ENCODE assay signal across 15 cellular contexts in genomic region chr1:91557039-91557690, GRCh38. TPM values are rescaled to one million over a fixed set of nuclear protein-coding genes. Genes with fewer than 3 reads are reported as not detected.
DNase-seq lines count a peak whose midpoint lies in the region; ATAC-seq and TF ChIP-seq lines count a peak whose summit lies in the region.
"Had no signal": no experiment of that assay in that cellular context is flagged by ENCODE, and none has a peak within 500 bp of the region (broad histone marks: within the 10 kb centered on the region; RNA-seq: fewer than 3 reads in every experiment).

No MANE protein-coding gene starts in this region.

- no peaks in the 10 kb centered on the region for H3K9me3 Mint-ChIP-seq in stimulated activated naive CD8-positive, alpha-beta T cell treated with anti-CD3 and anti-CD28 coated beads, Interleukin-15, Interleukin-2, amounts not matched to agents 100 ng/mL and 50 ng/mL, for 24 hours
- H3K9me3 Mint-ChIP-seq in chondrocyte (ENCODE audit: low read depth), result no peaks in the 10 kb centered on the region
- H3K9me3 Mint-ChIP-seq in naive thymus-derived CD4-positive, alpha-beta T cell, result peaks cover 0 to 4% (median 0%) of the 10 kb centered on the region in 11 donors
- H3K9me3 Mint-ChIP-seq: activated naive CD4-positive, alpha-beta T cell treated with anti-CD3 and anti-CD28 coated beads, Interleukin-2, amount 50 U/mL, for 24 hours; memory B cell had no signal

- TF ChIP-seq CTCF in chondrocyte (IDR thresholded peaks at IDR 0.05), result no peak
- no peak for TF ChIP-seq CTCF in right lobe of liver (IDR thresholded peaks at IDR 0.05)

- 37% methylated on average over 3 of the region's 5 CpGs for WGBS in right lobe of liver (ENCODE audit: insufficient coverage, low coverage, low lambda C conversion rate, missing lambda C conversion rate)

- CTCF ChIA-PET in naive thymus-derived CD4-positive, alpha-beta T cell (lab: Charles Lee), result interaction anchor here (0.9 to 2.1 kb wide), 2 partner anchors 8 to 15 kb away, joined by 4 to 5 read pairs; no protein-coding TSS in a partner anchor

- no peaks in the 10 kb centered on the region for H3K27me3 Mint-ChIP-seq in stimulated activated naive CD8-positive, alpha-beta T cell treated with anti-CD3 and anti-CD28 coated beads, Interleukin-15, Interleukin-2, amounts not matched to agents 100 ng/mL and 50 ng/mL, for 24 hours
- H3K27me3 Mint-ChIP-seq in chondrocyte (ENCODE audit: low read depth), result no peaks in the 10 kb centered on the region
- peaks cover 0 to 3% (median 0%) of the 10 kb centered on the region in 5 donors for H3K27me3 Mint-ChIP-seq in naive thymus-derived CD4-positive, alpha-beta T cell
- H3K27me3 Mint-ChIP-seq: activated naive CD4-positive, alpha-beta T cell treated with anti-CD3 and anti-CD28 coated beads, Interleukin-2, amount 50 U/mL, for 24 hours had no signal

- no peaks in the 10 kb centered on the region for H3K9me3 ChIP-seq in naive thymus-derived CD4-positive, alpha-beta T cell (ENCODE audit: control insufficient read depth in 2 of 3, low read length in 3 of 3)
- H3K9me3 ChIP-seq in right lobe of liver, result no peaks in the 10 kb centered on the region
- H3K9me3 ChIP-seq in Karpas-422 (ENCODE audit: low read length), result no peaks in the 10 kb centered on the region
- H3K9me3 ChIP-seq: colonic mucosa, pancreas had no signal

- H3K4me2 ChIP-seq in Karpas-422 (ENCODE audit: low read depth, low read length, poor library complexity, severe bottlenecking), result no peak overlapping the region

- DNase-seq in stimulated activated naive CD8-positive, alpha-beta T cell treated with anti-CD3 and anti-CD28 coated beads, Interleukin-15, Interleukin-2, amounts not matched to agents 100 U/mL and 50 U/mL, for 24 hours, result no peak
- DNase-seq in chondrocyte (ENCODE audit: low spot score) (no peak), right lobe of liver (no peak), Karpas-422 (no peak), superior temporal gyrus (ENCODE audit: extremely low spot score) (no peak)
- DNase-seq in naive thymus-derived CD4-positive, alpha-beta T cell, result no peak
- DNase-seq: activated CD4-positive, alpha-beta T cell treated with anti-CD3 and anti-CD28 coated beads for 48 hours; colonic mucosa; DND-41; NCI-H1417; pancreas had no signal

- TF ChIP-seq POLR2A in right lobe of liver (IDR thresholded peaks at IDR 0.05), result no peak

- H3K9me2 ChIP-seq in Karpas-422 (replicated peaks; ENCODE audit: insufficient read depth, low read length), result no peaks in the 10 kb centered on the region

- H3K4me1 ChIP-seq in naive thymus-derived CD4-positive, alpha-beta T cell (ENCODE audit: control insufficient read depth in 2 of 2, insufficient read depth in 2 of 2, low read length in 2 of 2), result peaks cover 43 to 87% of the 10 kb centered on the region in 2 donors
- H3K4me1 ChIP-seq in right lobe of liver (no peaks in the 10 kb centered on the region), Karpas-422 (ENCODE audit: low read length) (no peaks in the 10 kb centered on the region)
- H3K4me1 ChIP-seq: colonic mucosa, pancreas had no signal

- H2AFZ ChIP-seq in Karpas-422 (ENCODE audit: low read length), result no peak overlapping the region

- H3K27ac ChIP-seq in naive thymus-derived CD4-positive, alpha-beta T cell (ENCODE audit: low read depth, low read length), result no peak overlapping the region
- H3K27ac ChIP-seq in right lobe of liver (no peak overlapping the region), Karpas-422 (ENCODE audit: low read length) (no peak overlapping the region)
- H3K27ac ChIP-seq: colonic mucosa, pancreas had no signal

- peak overlapping the region; percentile 93 for H3K27ac Mint-ChIP-seq in stimulated activated naive CD8-positive, alpha-beta T cell treated with anti-CD3 and anti-CD28 coated beads, Interleukin-15, Interleukin-2, amounts not matched to agents 100 ng/mL and 50 ng/mL, for 24 hours
- H3K27ac Mint-ChIP-seq in chondrocyte (ENCODE audit: unreplicated experiment), result peak overlapping the region; percentile 50
- peak overlapping the region in 5 of 9 donors; percentile 50 to 97 (median 71) for H3K27ac Mint-ChIP-seq in naive thymus-derived CD4-positive, alpha-beta T cell
- H3K27ac Mint-ChIP-seq: memory B cell had no signal

- H3K4me3 ChIP-seq in naive thymus-derived CD4-positive, alpha-beta T cell (ENCODE audit: low read length), result no peak overlapping the region
- H3K4me3 ChIP-seq in right lobe of liver (no peak overlapping the region), Karpas-422 (ENCODE audit: low read length) (no peak overlapping the region)
- H3K4me3 ChIP-seq: colonic mucosa, pancreas had no signal

- no peaks in the 10 kb centered on the region for H3K36me3 Mint-ChIP-seq in stimulated activated naive CD8-positive, alpha-beta T cell treated with anti-CD3 and anti-CD28 coated beads, Interleukin-15, Interleukin-2, amounts not matched to agents 100 ng/mL and 50 ng/mL, for 24 hours (ENCODE audit: low read depth)
- no peaks in the 10 kb centered on the region for H3K36me3 Mint-ChIP-seq in chondrocyte (ENCODE audit: low read depth)
- H3K36me3 Mint-ChIP-seq in naive thymus-derived CD4-positive, alpha-beta T cell, result peaks cover 0 to 18% (median 0%) of the 10 kb centered on the region in 5 donors
- H3K36me3 Mint-ChIP-seq: activated naive CD4-positive, alpha-beta T cell treated with anti-CD3 and anti-CD28 coated beads, Interleukin-2, amount 50 U/mL, for 24 hours; memory B cell had no signal

- H3K27me3 ChIP-seq in naive thymus-derived CD4-positive, alpha-beta T cell (ENCODE audit: control insufficient read depth in 2 of 2, insufficient read depth in 2 of 2, low read length in 2 of 2), result no peaks in the 10 kb centered on the region
- H3K27me3 ChIP-seq in right lobe of liver, result no peaks in the 10 kb centered on the region
- no peaks in the 10 kb centered on the region; the same call in 1 of the 2 replicates for H3K27me3 ChIP-seq in Karpas-422 (ENCODE audit: low read length)
- H3K27me3 ChIP-seq: colonic mucosa, pancreas had no signal

- no peaks in the 10 kb centered on the region for H3K36me3 ChIP-seq in naive thymus-derived CD4-positive, alpha-beta T cell (ENCODE audit: control insufficient read depth in 2 of 3, insufficient read depth in 3 of 3, low read length in 3 of 3)
- H3K36me3 ChIP-seq in right lobe of liver, result no peaks in the 10 kb centered on the region
- H3K36me3 ChIP-seq in Karpas-422 (ENCODE audit: insufficient read depth, low read length), result no peaks in the 10 kb centered on the region
- H3K36me3 ChIP-seq: colonic mucosa, pancreas had no signal

- intact Hi-C loops in naive thymus-derived CD4-positive, alpha-beta T cell (cut with micrococcal nuclease), result loop anchor here in 1 of 2 donors (2.0 to 5.0 kb wide), 4 partner anchors 34 to 330 kb away; partner anchors contain the start of gene TGFBR3
- intact Hi-C loops in right lobe of liver (cut with DNase I), result no loop called here

- no peak for ATAC-seq in stimulated activated naive CD8-positive, alpha-beta T cell treated with anti-CD3 and anti-CD28 coated beads, Interleukin-15, Interleukin-2, amounts not matched to agents 100 U/mL and 50 U/mL, for 24 hours
- ATAC-seq in naive thymus-derived CD4-positive, alpha-beta T cell, result no peak
- ATAC-seq in HG03025 (IDR thresholded peaks at IDR 0.05; ENCODE audit: low FRiP score, unreplicated experiment) (no peak), right lobe of liver (no peak)
- ATAC-seq: pancreas had no signal

- no peaks in the 10 kb centered on the region for H4K20me1 ChIP-seq in Karpas-422 (ENCODE audit: insufficient read depth, low read depth, low read length)

- POLR2A ChIA-PET in naive thymus-derived CD4-positive, alpha-beta T cell (lab: Charles Lee), result interaction anchor here (0.6 kb wide), 2 partner anchors 27 to 234 kb away, joined by 3 read pairs; no protein-coding TSS in a partner anchor

- H3K4me3 Mint-ChIP-seq in stimulated activated naive CD8-positive, alpha-beta T cell treated with anti-CD3 and anti-CD28 coated beads, Interleukin-15, Interleukin-2, amounts not matched to agents 100 ng/mL and 50 ng/mL, for 24 hours, result no peak overlapping the region
- no peak overlapping the region for H3K4me3 Mint-ChIP-seq in chondrocyte (ENCODE audit: unreplicated experiment)
- peak overlapping the region in 1 of 10 donors; percentile 63 for H3K4me3 Mint-ChIP-seq in naive thymus-derived CD4-positive, alpha-beta T cell
- H3K4me3 Mint-ChIP-seq: memory B cell had no signal

- peaks cover 87% of the 10 kb centered on the region for H3K4me1 Mint-ChIP-seq in stimulated activated naive CD8-positive, alpha-beta T cell treated with anti-CD3 and anti-CD28 coated beads, Interleukin-15, Interleukin-2, amounts not matched to agents 100 ng/mL and 50 ng/mL, for 24 hours (ENCODE audit: low read depth)
- peaks cover 30% of the 10 kb centered on the region for H3K4me1 Mint-ChIP-seq in chondrocyte (ENCODE audit: low read depth)
- peaks cover 53 to 89% (median 68%) of the 10 kb centered on the region in 7 donors for H3K4me1 Mint-ChIP-seq in naive thymus-derived CD4-positive, alpha-beta T cell
- H3K4me1 Mint-ChIP-seq: memory B cell had no signal

- H3K79me2 ChIP-seq in Karpas-422 (ENCODE audit: low read length), result no peaks in the 10 kb centered on the region

- no peak overlapping the region for H3K9ac ChIP-seq in Karpas-422 (ENCODE audit: low read length)

RNA-seq across cellular contexts. Expression of gene CDC7, which starts 56.5 kb away (rescaled TPM):
- total RNA-seq in chondrocyte (3.9 to 6.4 TPM (median 6.4 TPM) in 3 replicates), right lobe of liver (1 to 10 TPM in 3 of 6 experiments, under 1 TPM in 3; 0.24 to 2.2 (median 0.92) TPM)
- total RNA-seq in naive thymus-derived CD4-positive, alpha-beta T cell, result 10 to 100 TPM in 1 of 5 experiments, 1 to 10 TPM in 4; 5.3 to 17.9 (median 5.9) TPM
- 1 to 10 TPM; 3.6 to 4.4 TPM for polyA plus RNA-seq in naive thymus-derived CD4-positive, alpha-beta T cell
- 8.6 and 16.1 TPM in 2 replicates for total RNA-seq in Karpas-422 (2014; rRNA removed; shearing (Covaris generic); ENCODE audit: low replicate concordance)
